Comparison of ENCODE assay signal across 2 cellular contexts in the genomic region with DNA sequence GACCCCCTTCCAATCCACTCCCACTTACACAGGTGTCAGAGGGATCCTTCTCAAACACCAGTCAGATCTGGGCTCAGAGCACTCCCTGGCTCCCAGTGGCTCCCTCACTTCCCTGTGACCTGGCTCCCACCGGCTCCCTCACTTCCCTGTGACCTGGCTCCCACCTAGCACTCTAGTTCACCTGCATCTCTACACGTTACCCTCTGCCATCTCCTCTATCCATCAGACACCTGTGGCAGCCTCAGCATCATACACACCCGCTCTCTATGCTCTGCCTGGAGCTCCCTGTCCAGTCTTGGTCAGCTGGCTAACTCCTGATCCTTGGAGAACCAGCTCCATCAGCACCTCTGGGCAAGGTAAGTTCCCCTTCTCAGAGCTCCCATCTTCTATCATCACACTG.
TF ChIP-seq lines count a peak whose summit lies in the region.

No MANE protein-coding gene starts in this region.

TF ChIP-seq in HCT116, 20 proteins besides CTCF, POLR2A, EP300 and RAD21:
- no peak for TF ChIP-seq SRF (IDR thresholded peaks at IDR 0.05; ENCODE audit: low read depth)
- TF ChIP-seq SIN3A (IDR thresholded peaks at IDR 0.05; ENCODE audit: low read depth) = no peak
- TF ChIP-seq, protein P1, sequence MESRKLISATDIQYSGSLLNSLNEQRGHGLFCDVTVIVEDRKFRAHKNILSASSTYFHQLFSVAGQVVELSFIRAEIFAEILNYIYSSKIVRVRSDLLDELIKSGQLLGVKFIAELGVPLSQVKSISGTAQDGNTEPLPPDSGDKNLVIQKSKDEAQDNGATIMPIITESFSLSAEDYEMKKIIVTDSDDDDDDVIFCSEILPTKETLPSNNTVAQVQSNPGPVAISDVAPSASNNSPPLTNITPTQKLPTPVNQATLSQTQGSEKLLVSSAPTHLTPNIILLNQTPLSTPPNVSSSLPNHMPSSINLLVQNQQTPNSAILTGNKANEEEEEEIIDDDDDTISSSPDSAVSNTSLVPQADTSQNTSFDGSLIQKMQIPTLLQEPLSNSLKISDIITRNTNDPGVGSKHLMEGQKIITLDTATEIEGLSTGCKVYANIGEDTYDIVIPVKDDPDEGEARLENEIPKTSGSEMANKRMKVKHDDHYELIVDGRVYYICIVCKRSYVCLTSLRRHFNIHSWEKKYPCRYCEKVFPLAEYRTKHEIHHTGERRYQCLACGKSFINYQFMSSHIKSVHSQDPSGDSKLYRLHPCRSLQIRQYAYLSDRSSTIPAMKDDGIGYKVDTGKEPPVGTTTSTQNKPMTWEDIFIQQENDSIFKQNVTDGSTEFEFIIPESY (IDR thresholded peaks at IDR 0.05; ENCODE audit: extremely low read depth, insufficient replicate concordance, low read length) = no peak
- no peak for TF ChIP-seq EGR1 (IDR thresholded peaks at IDR 0.05; ENCODE audit: low read depth)
- TF ChIP-seq, protein P2, sequence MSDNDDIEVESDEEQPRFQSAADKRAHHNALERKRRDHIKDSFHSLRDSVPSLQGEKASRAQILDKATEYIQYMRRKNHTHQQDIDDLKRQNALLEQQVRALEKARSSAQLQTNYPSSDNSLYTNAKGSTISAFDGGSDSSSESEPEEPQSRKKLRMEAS (IDR thresholded peaks at IDR 0.05) = no peak
- TF ChIP-seq EZH2phosphoT487 (IDR thresholded peaks at IDR 0.05; ENCODE audit: borderline replicate concordance) = no peak
- TF ChIP-seq ELF1 (IDR thresholded peaks at IDR 0.05; ENCODE audit: borderline replicate concordance, low read depth) = no peak
- TF ChIP-seq JUND (IDR thresholded peaks at IDR 0.05) = no peak
- no peak for TF ChIP-seq CBX3 (IDR thresholded peaks at IDR 0.05; ENCODE audit: low read depth)
- no peak for TF ChIP-seq CEBPB (IDR thresholded peaks at IDR 0.05; ENCODE audit: low read depth)
- no peak for TF ChIP-seq SP1 (IDR thresholded peaks at IDR 0.05; ENCODE audit: low read depth)
- no peak for TF ChIP-seq ZFX (IDR thresholded peaks at IDR 0.05)
- no peak for TF ChIP-seq YY1 (IDR thresholded peaks at IDR 0.05; ENCODE audit: extremely low read depth, insufficient replicate concordance, low read depth, low read length)
- TF ChIP-seq ZNF274 (IDR thresholded peaks at IDR 0.05; ENCODE audit: low read depth, low read length) = no peak
- TF ChIP-seq FOSL1 (IDR thresholded peaks at IDR 0.05; ENCODE audit: low read depth) = no peak
- TF ChIP-seq TCF7L2 (IDR thresholded peaks at IDR 0.05; ENCODE audit: borderline replicate concordance, extremely low read depth, insufficient read depth, insufficient read length) = no peak

TF ChIP-seq in H1, 55 proteins besides CTCF, POLR2A, EP300 and RAD21:
- no peak for TF ChIP-seq PHF8 (conservative IDR thresholded peaks at IDR 0.05; ENCODE audit: low read depth, low read length)
- no peak for TF ChIP-seq EZH2 (IDR thresholded peaks at IDR 0.05; ENCODE audit: low read depth, low read length, severe bottlenecking)
- TF ChIP-seq GTF2F1 (IDR thresholded peaks at IDR 0.05; ENCODE audit: borderline replicate concordance, low read depth, low read length) = no peak
- TF ChIP-seq CEBPB (IDR thresholded peaks at IDR 0.05; ENCODE audit: low read depth, low read length) = no peak
- no peak for TF ChIP-seq CHD2 (IDR thresholded peaks at IDR 0.05; ENCODE audit: low read length)
- no peak for TF ChIP-seq SIX5 (IDR thresholded peaks at IDR 0.05; ENCODE audit: low read depth, low read length)
- TF ChIP-seq TBP (IDR thresholded peaks at IDR 0.05; ENCODE audit: low read depth, low read length) = no peak
- no peak for TF ChIP-seq CREB1 (IDR thresholded peaks at IDR 0.05)
- TF ChIP-seq SP2 (IDR thresholded peaks at IDR 0.05; ENCODE audit: low read length) = no peak
- no peak for TF ChIP-seq CBX8 (IDR thresholded peaks at IDR 0.05; ENCODE audit: borderline replicate concordance, low read depth, low read length)
- no peak for TF ChIP-seq POLR2AphosphoS5 (IDR thresholded peaks at IDR 0.05; ENCODE audit: low read depth, low read length)
- TF ChIP-seq RFX5 (IDR thresholded peaks at IDR 0.05; ENCODE audit: borderline replicate concordance, low read depth, low read length) = no peak
- TF ChIP-seq FOSL1 (IDR thresholded peaks at IDR 0.05; ENCODE audit: insufficient read depth, low read depth, low read length) = no peak
- TF ChIP-seq HDAC6 (IDR thresholded peaks at IDR 0.05; ENCODE audit: low read depth, low read length) = no peak
- TF ChIP-seq CTBP2 (IDR thresholded peaks at IDR 0.05; ENCODE audit: borderline replicate concordance, insufficient read depth, insufficient read length, low read length) = no peak
- no peak for TF ChIP-seq HDAC2 (IDR thresholded peaks at IDR 0.05; ENCODE audit: borderline replicate concordance in 1 of 2, low read depth in 2 of 2, low read length in 2 of 2)
- TF ChIP-seq BRCA1 (IDR thresholded peaks at IDR 0.05; ENCODE audit: low read depth, low read length) = no peak
